8 cellular contexts compared by ENCODE assay signal in genomic region chr22:50674606-50675552, GRCh38. TPM values are rescaled to one million over a fixed set of nuclear protein-coding genes. Genes with fewer than 3 reads are reported as not detected.
DNase-seq lines count a peak whose midpoint lies in the region; ATAC-seq and TF ChIP-seq lines count a peak whose summit lies in the region.

No MANE protein-coding gene starts in this region.

- CTCF ChIA-PET in activated CD4-positive, alpha-beta T cell treated with anti-CD3 and anti-CD28 coated beads for 36 hours (lab: Charles Lee), result interaction anchor here (1.3 kb wide), 1 partner anchor 22 kb away, joined by 3 read pairs; no protein-coding TSS in a partner anchor

- 5 to 8% methylated on average over 62 to 105 of the region's 105 CpGs for WGBS in lung, 2 donors
- whole genome bisulfite sequencing in tibial nerve, 2 donors, result 22 to 27% methylated on average over 20 of the region's 105 CpGs

- peaks cover 0 to 5% of the 10 kb centered on the region in 2 donors for H3K9me3 ChIP-seq in lung (ENCODE audit: control insufficient read depth in 2 of 2, insufficient read depth in 1 of 2, low read length in 1 of 2)
- H3K9me3 ChIP-seq in tibial nerve, result no peaks in the 10 kb centered on the region

- ATAC-seq in activated CD4-positive, alpha-beta T cell treated with anti-CD3 and anti-CD28 coated beads for 36 hours, result peak; percentile 46
- ATAC-seq in lung (ENCODE audit: insufficient read depth, low FRiP score) (peak; percentile 30), GM21737 (IDR thresholded peaks at IDR 0.05; ENCODE audit: unreplicated experiment) (no peak)

- peaks cover 5% of the 10 kb centered on the region for H3K4me1 Mint-ChIP-seq in activated CD4-positive, alpha-beta T cell treated with anti-CD3 and anti-CD28 coated beads for 36 hours

- intact Hi-C loops in activated CD4-positive, alpha-beta T cell treated with anti-CD3 and anti-CD28 coated beads for 36 hours (cut with DNase I, micrococcal nuclease), result loop anchor here in 1 of 2 experiments (5.0 kb wide), 1 partner anchor 48 kb away; the partner anchor contains the start of gene ARSA

- peaks cover 30% of the 10 kb centered on the region for H3K27me3 Mint-ChIP-seq in activated CD4-positive, alpha-beta T cell treated with anti-CD3 and anti-CD28 coated beads for 36 hours

- no peaks in the 10 kb centered on the region for H3K9me3 Mint-ChIP-seq in activated CD4-positive, alpha-beta T cell treated with anti-CD3 and anti-CD28 coated beads for 36 hours (ENCODE audit: low read depth)

- H3K36me3 ChIP-seq in lung (ENCODE audit: control insufficient read depth in 2 of 2, insufficient read depth in 2 of 2, low read length in 2 of 2), result peaks cover 0 to 18% of the 10 kb centered on the region in 2 donors
- H3K36me3 ChIP-seq in tibial nerve, result no peaks in the 10 kb centered on the region

- H3K27me3 ChIP-seq in lung (ENCODE audit: control insufficient read depth, insufficient read depth), result no peaks in the 10 kb centered on the region
- peaks cover 2 to 60% of the 10 kb centered on the region in 2 donors for H3K27me3 ChIP-seq in tibial nerve

- no peak for TF ChIP-seq CTCF in cardiac fibroblast (IDR thresholded peaks at IDR 0.05; ENCODE audit: low read depth, low read length)
- no peak for TF ChIP-seq CTCF in lung (IDR thresholded peaks at IDR 0.05; ENCODE audit: control extremely low read depth, extremely low read depth)
- no peak for TF ChIP-seq CTCF in tibial nerve (IDR thresholded peaks at IDR 0.05)

- H3K27ac Mint-ChIP-seq in activated CD4-positive, alpha-beta T cell treated with anti-CD3 and anti-CD28 coated beads for 36 hours, result no peak overlapping the region

- POLR2A ChIA-PET in activated CD4-positive, alpha-beta T cell treated with anti-CD3 and anti-CD28 coated beads for 36 hours (lab: Charles Lee), result no interaction called here

- H3K4me1 ChIP-seq in lung (ENCODE audit: control insufficient read depth in 2 of 2, insufficient read depth in 2 of 2, low read length in 2 of 2) (peaks cover 0 to 7% of the 10 kb centered on the region in 2 donors), tibial nerve (peaks cover 0 to 17% (median 10%) of the 10 kb centered on the region in 4 donors)

- H3K36me3 Mint-ChIP-seq in activated CD4-positive, alpha-beta T cell treated with anti-CD3 and anti-CD28 coated beads for 36 hours (ENCODE audit: low read depth), result no peaks in the 10 kb centered on the region

- peak overlapping the region; percentile 7 for H3K4me3 Mint-ChIP-seq in activated CD4-positive, alpha-beta T cell treated with anti-CD3 and anti-CD28 coated beads for 36 hours

- H3K27ac ChIP-seq in lung (ENCODE audit: low read depth in 1 of 2, low read length in 1 of 2) (peak overlapping the region; percentile 1 to 66), tibial nerve (no peak overlapping the region)

- peak; percentile 37 for DNase-seq in activated CD4-positive, alpha-beta T cell treated with anti-CD3 and anti-CD28 coated beads for 36 hours
- no peak for DNase-seq in activated CD4-positive, alpha-beta T cell treated with anti-CD3 and anti-CD28 coated beads, Interleukin-2, amount 50 U/mL, for 4 hours
- DNase-seq in NCI-H510A treated with DMSO at 0.1 percent for 48 hours (lab: John Stamatoyannopoulos, UW), result peak; percentile 47
- no peak for DNase-seq in cardiac fibroblast (ENCODE audit: low read depth in 2 of 2)
- peak; percentile 63 for DNase-seq in lung (ENCODE audit: low spot score)
- no peak for DNase-seq in tibial nerve (ENCODE audit: low spot score in 2 of 2)
- no peak for DNase-seq in HCEC 1CT

- TF ChIP-seq POLR2A in tibial nerve (IDR thresholded peaks at IDR 0.05), result no peak

- peak overlapping the region; percentile 43 to 50 for H3K4me3 ChIP-seq in cardiac fibroblast (replicated peaks in 1 of 2; ENCODE audit: low read depth in 2 of 2, low read length in 2 of 2)
- H3K4me3 ChIP-seq in lung, result peak overlapping the region; percentile 82
- peak overlapping the region in 3 of 4 donors; percentile 23 to 53 (median 37) for H3K4me3 ChIP-seq in tibial nerve

- no peak for TF ChIP-seq EP300 in tibial nerve (IDR thresholded peaks at IDR 0.05)

RNA-seq across cellular contexts. Expression of gene SHANK3, which starts 2.3 kb away (rescaled TPM):
- under 1 TPM; 0.14 to 0.16 TPM for total RNA-seq in activated CD4-positive, alpha-beta T cell treated with anti-CD3 and anti-CD28 coated beads for 36 hours
- 10 to 100 TPM; 17.1 to 44.0 TPM for total RNA-seq in lung
- 10 to 100 TPM; 15.5 to 28.5 TPM for polyA plus RNA-seq in lung
- total RNA-seq in tibial nerve, result 10 to 100 TPM; 10.3 to 29.4 (median 20.5) TPM

RNA-seq across cellular contexts. Expression of gene ARSA, which starts 46.9 kb away (rescaled TPM):
- total RNA-seq in activated CD4-positive, alpha-beta T cell treated with anti-CD3 and anti-CD28 coated beads for 36 hours, result 10 to 100 TPM; 14.9 to 15.4 TPM
- 10 to 100 TPM; 21.2 to 57.7 TPM for total RNA-seq in lung
- 10 to 100 TPM; 34.7 to 46.3 TPM for polyA plus RNA-seq in lung
- 10 to 100 TPM; 33.2 to 51.5 (median 48.0) TPM for total RNA-seq in tibial nerve

Comparison
In these comparisons a context has a peak if more than half of its experiments do, and no peak if none do; other contexts are left out.
1. DNase-seq: peak in activated CD4-positive, alpha-beta T cell treated with anti-CD3 and anti-CD28 coated beads for 36 hours (single experiment), NCI-H510A treated with DMSO at 0.1 percent for 48 hours (single experiment) and lung (single experiment); none in activated CD4-positive, alpha-beta T cell treated with anti-CD3 and anti-CD28 coated beads, Interleukin-2, amount 50 U/mL, for 4 hours (0 of 2), cardiac fibroblast (0 of 2), tibial nerve (0 of 2) and HCEC 1CT (single experiment).
2. H3K27ac ChIP-seq: peak in lung (2 of 2); none in tibial nerve (0 of 4).
3. RNA of gene SHANK3, which starts 2.3 kb away (total RNA-seq): 17.1 to 44.0 TPM in lung and 10.3 to 29.4 TPM in tibial nerve; 0.14 to 0.16 TPM in activated CD4-positive, alpha-beta T cell treated with anti-CD3 and anti-CD28 coated beads for 36 hours; every median in the first group is over 4 times any median in the second.
4. Peak in every context shown above with its lines, with median percentiles within 50 percentile points of each other: H3K4me3 ChIP-seq.